8 cellular contexts compared by ENCODE assay signal in the genomic region with DNA sequence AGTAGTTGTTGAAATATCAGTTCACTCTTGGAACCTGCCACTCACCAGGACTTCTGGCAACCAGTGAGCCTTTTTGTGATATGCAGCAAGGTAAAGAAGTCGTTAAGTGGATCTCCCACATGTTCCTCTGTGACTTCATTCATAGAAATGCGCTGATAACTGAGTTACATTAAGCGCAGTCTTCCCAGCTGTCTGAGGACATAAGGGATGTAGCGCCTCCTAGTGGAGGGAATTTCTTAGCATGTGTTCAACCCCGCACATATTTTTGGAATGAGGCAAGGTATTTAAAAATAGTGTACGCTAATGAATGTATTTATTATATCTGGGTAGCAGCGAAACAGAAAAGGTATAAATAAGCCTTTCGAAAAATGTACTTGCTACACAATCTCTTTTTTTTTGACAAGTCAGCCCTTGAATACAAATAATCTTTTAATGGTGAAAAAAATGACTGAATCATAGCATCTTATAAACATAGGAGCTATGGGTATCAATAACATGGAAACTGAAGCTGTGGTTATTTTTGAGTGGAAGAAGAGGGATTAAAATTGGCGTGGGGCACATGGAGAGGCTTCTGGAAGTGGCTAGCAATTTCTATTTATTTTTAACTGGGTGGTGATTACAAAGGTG. TPM values are rescaled to one million over a fixed set of nuclear protein-coding genes. Genes with fewer than 3 reads are reported as not detected.
DNase-seq lines count a peak whose midpoint lies in the region; ATAC-seq and TF ChIP-seq lines count a peak whose summit lies in the region.

No MANE protein-coding gene starts in this region.

- DNase-seq in DMS 273 (lab: John Stamatoyannopoulos, UW; ENCODE audit: unreplicated experiment): peak; percentile 96
- DNase-seq in LNCaP clone FGC (ENCODE audit: low read depth): peak; percentile 80
- peak; percentile 76 for DNase-seq in OCI-LY7 (ENCODE audit: low spot score)
- DNase-seq in body of pancreas: peak; percentile 74 to 86 (median 78)
- DNase-seq in iPS DF 6.9 (ENCODE audit: low read depth, low spot score): peak; percentile 88
- DNase-seq in spleen: no peak

- intact Hi-C loops in OCI-LY7 (cut with micrococcal nuclease; ENCODE audit: unreplicated experiment) (loop anchor here (2.0 to 5.0 kb wide), 2 partner anchors 91 to 243 kb away; no protein-coding TSS in a partner anchor), body of pancreas (cut with DNase I) (loop anchor here (10.0 kb wide), 1 partner anchor 243 kb away; no protein-coding TSS in a partner anchor), spleen (cut with DNase I; ENCODE audit: low total_unique reads) (loop anchor here (10.0 kb wide), 1 partner anchor 243 kb away; no protein-coding TSS in a partner anchor)

- CTCF ChIA-PET in OCI-LY7 (lab: Charles Lee; ENCODE audit: unreplicated experiment): no interaction called here

- H3K9me3 ChIP-seq in OCI-LY7 (ENCODE audit: low read length) (no peaks in the 10 kb centered on the region), body of pancreas (no peaks in the 10 kb centered on the region), iPS DF 6.9 (ENCODE audit: control insufficient read depth, insufficient read depth, low read length) (no peaks in the 10 kb centered on the region), spleen (no peaks in the 10 kb centered on the region)

- no peaks in the 10 kb centered on the region for H4K20me1 ChIP-seq in OCI-LY7 (ENCODE audit: insufficient read depth, low read length)

- H3K4me2 ChIP-seq in OCI-LY7 (ENCODE audit: low read length): no peak overlapping the region

- TF ChIP-seq POLR2A in body of pancreas (IDR thresholded peaks at IDR 0.05) (no peak), spleen (IDR thresholded peaks at IDR 0.05) (no peak)

- H3K4me1 ChIP-seq in OCI-LY7 (ENCODE audit: insufficient read depth, low read length, poor library complexity, severe bottlenecking): no peaks in the 10 kb centered on the region
- H3K4me1 ChIP-seq in body of pancreas: no peaks in the 10 kb centered on the region
- peaks cover 3% of the 10 kb centered on the region; the same call in 1 of the 2 replicates for H3K4me1 ChIP-seq in iPS DF 6.9 (ENCODE audit: control insufficient read depth, insufficient read depth, low read length)
- peaks cover 0 to 6% (median 0%) of the 10 kb centered on the region in 6 donors for H3K4me1 ChIP-seq in spleen

- 3 to 5% methylated on average over 9 of the region's 9 CpGs for WGBS in body of pancreas, 2 donors
- WGBS in iPS DF 6.9 (ENCODE audit: insufficient coverage, insufficient read length): no CpG with 5 or more reads among the region's 9 CpGs
- 3 to 5% (median 4%) methylated on average over 9 of the region's 9 CpGs for WGBS in spleen, 5 donors

- TF ChIP-seq CTCF in LNCaP clone FGC (IDR thresholded peaks at IDR 0.05; ENCODE audit: control insufficient read depth, extremely low read depth, insufficient read depth) (peak; percentile 86), OCI-LY7 (conservative IDR thresholded peaks at IDR 0.05; ENCODE audit: low read length) (peak; percentile 97), body of pancreas (IDR thresholded peaks at IDR 0.05) (peak; percentile 70 to 91 (median 88)), spleen (IDR thresholded peaks at IDR 0.05 in 8 of 11, conservative IDR thresholded peaks at IDR 0.05 in 3 of 11) (peak in 10 of 11 experiments; percentile 29 to 68 (median 58))

- H3K9me2 ChIP-seq in OCI-LY7 (ENCODE audit: insufficient read depth, low read length): no peaks in the 10 kb centered on the region

- POLR2A ChIA-PET in OCI-LY7 (lab: Charles Lee): interaction anchor here (0.7 kb wide), 1 partner anchor 568 kb away, joined by 4 read pairs; no protein-coding TSS in a partner anchor

- no peak overlapping the region for H3K27ac ChIP-seq in OCI-LY7 (ENCODE audit: low read depth, low read length, poor library complexity, severe bottlenecking)
- H3K27ac ChIP-seq in body of pancreas: peak overlapping the region in 1 of 4 donors; percentile 13
- H3K27ac ChIP-seq in iPS DF 6.9 (ENCODE audit: low read length): no peak overlapping the region
- no peak overlapping the region for H3K27ac ChIP-seq in spleen

- no TSS peak for BruUV-seq in OCI-LY7 (replicated peaks; lab: Mats Ljungman, UMichigan)

- H3K4me3 ChIP-seq in LNCaP clone FGC (ENCODE audit: low read depth, low read length): no peak overlapping the region
- H3K4me3 ChIP-seq in OCI-LY7 (ENCODE audit: low read depth, low read length, poor library complexity, severe bottlenecking): no peak overlapping the region
- no peak overlapping the region for H3K4me3 ChIP-seq in body of pancreas
- H3K4me3 ChIP-seq in iPS DF 6.9 (ENCODE audit: low read length): no peak overlapping the region
- H3K4me3 ChIP-seq in spleen: no peak overlapping the region

- H2AFZ ChIP-seq in OCI-LY7 (ENCODE audit: low read length): no peak overlapping the region

- ATAC-seq in GM21381 (IDR thresholded peaks at IDR 0.05; ENCODE audit: unreplicated experiment) (peak; percentile 74), body of pancreas (peak; percentile 85), HG02610 (IDR thresholded peaks at IDR 0.05; ENCODE audit: unreplicated experiment) (no peak)

- H3K36me3 ChIP-seq in OCI-LY7 (ENCODE audit: insufficient read depth, low read length): no peaks in the 10 kb centered on the region
- no peaks in the 10 kb centered on the region for H3K36me3 ChIP-seq in body of pancreas (replicated peaks in 1 of 2; ENCODE audit: insufficient read depth in 1 of 2, low read depth in 2 of 2)
- no peaks in the 10 kb centered on the region; the same call in 1 of the 2 replicates for H3K36me3 ChIP-seq in iPS DF 6.9 (ENCODE audit: control insufficient read depth, insufficient read depth, low read length)
- H3K36me3 ChIP-seq in spleen: no peaks in the 10 kb centered on the region

- H3K27me3 ChIP-seq in body of pancreas (no peaks in the 10 kb centered on the region), iPS DF 6.9 (ENCODE audit: control insufficient read depth, insufficient read depth, low read length) (no peaks in the 10 kb centered on the region), spleen (replicated peaks in 1 of 7) (peaks cover 0 to 18% (median 0%) of the 10 kb centered on the region in 7 donors)

- no peaks in the 10 kb centered on the region for H3K79me2 ChIP-seq in OCI-LY7 (ENCODE audit: insufficient read depth, low read depth, low read length)

RNA-seq across cellular contexts. Expression of a gene that starts 38.0 kb away (rescaled TPM):
- not detected in 2 replicates for total RNA-seq in OCI-LY7 (2014; rRNA removed; shearing (Covaris generic))
- total RNA-seq in OCI-LY7 (2022): 0.20 TPM in 1 of 2 replicates, not detected in the other
- total RNA-seq in body of pancreas: 1 to 10 TPM in 1 of 2 donors, under 1 TPM in 1; 0.99 to 2.1 TPM
- 1 to 10 TPM in 3 of 7 donors, under 1 TPM in 1, not detected in 3; 0.65 to 1.7 (median 1.3) TPM for total RNA-seq in spleen
- under 1 TPM in 1 of 3 donors, not detected in 2; 0.03 TPM for polyA plus RNA-seq in spleen
